ENCODE assay signal across 13 cellular contexts in the genomic region with DNA sequence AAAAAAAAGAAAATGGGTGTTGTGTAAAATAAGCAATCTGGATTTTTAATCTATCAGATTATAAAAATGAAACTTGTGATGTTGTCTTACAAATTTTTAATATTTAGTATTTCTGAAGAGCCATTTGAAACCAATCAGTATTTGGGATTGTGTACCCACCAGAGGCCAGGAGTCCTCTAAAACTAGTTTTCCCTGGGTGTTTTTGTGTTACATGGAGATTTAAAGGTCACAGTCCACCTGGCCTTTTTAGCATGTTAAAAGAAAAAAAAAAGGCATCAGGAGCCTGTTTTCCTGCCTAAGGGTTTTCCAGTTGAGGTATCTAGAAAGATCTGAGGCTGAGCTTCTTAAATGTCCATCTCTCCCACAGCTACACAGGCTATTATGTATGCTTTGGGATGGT.
"Had no signal": no experiment of that assay in that cellular context is flagged by ENCODE, and none has a peak within 500 bp of the region (broad histone marks: within the 10 kb centered on the region; RNA-seq: fewer than 3 reads in every experiment).

No MANE protein-coding gene starts in this region.

- H3K4me3 ChIP-seq: adrenal gland, dorsolateral prefrontal cortex, upper lobe of right lung had no signal

- H3K36me3 ChIP-seq: adrenal gland, upper lobe of right lung had no signal

- H3K9me3 Mint-ChIP-seq: activated naive CD4-positive, alpha-beta T cell treated with anti-CD3 and anti-CD28 coated beads, Interleukin-2, amount 50 U/mL, for 24 hours; neural crest cell; stimulated activated naive CD8-positive, alpha-beta T cell treated with anti-CD3 and anti-CD28 coated beads, Interleukin-15, Interleukin-2, amounts not matched to agents 100 ng/mL and 50 ng/mL, for 24 hours had no signal

- ATAC-seq: upper lobe of right lung had no signal

- H3K4me3 Mint-ChIP-seq: activated naive CD4-positive, alpha-beta T cell treated with anti-CD3 and anti-CD28 coated beads, Interleukin-2, amount 50 U/mL, for 24 hours; neural crest cell; stimulated activated naive CD8-positive, alpha-beta T cell treated with anti-CD3 and anti-CD28 coated beads, Interleukin-15, Interleukin-2, amounts not matched to agents 100 ng/mL and 50 ng/mL, for 24 hours had no signal

- H3K27ac Mint-ChIP-seq: activated naive CD4-positive, alpha-beta T cell treated with anti-CD3 and anti-CD28 coated beads, Interleukin-2, amount 50 U/mL, for 24 hours; progenitor cell of endocrine pancreas; stimulated activated naive CD8-positive, alpha-beta T cell treated with anti-CD3 and anti-CD28 coated beads, Interleukin-15, Interleukin-2, amounts not matched to agents 100 ng/mL and 50 ng/mL, for 24 hours had no signal

- H3K9me3 ChIP-seq: adrenal gland, upper lobe of right lung had no signal

- DNase-seq: activated CD4-positive, alpha-beta T cell treated with anti-CD3 and anti-CD28 coated beads for 1 hour; activated CD8-positive, alpha-beta memory T cell treated with anti-CD3 and anti-CD28 coated beads for 24 hours; activated CD8-positive, alpha-beta memory T cell treated with anti-CD3 and anti-CD28 coated beads, Interleukin-2, amount 50 U/mL, for 48 hours; activated effector memory CD4-positive, alpha-beta T cell treated with anti-CD3 and anti-CD28 coated beads, Interleukin-2, amount 50 U/mL, for 16 hours; activated T-cell treated with anti-CD3 and anti-CD28 coated beads, Interleukin-2, amount 50 U/mL, for 48 hours; adrenal gland; dorsolateral prefrontal cortex; T1000; upper lobe of right lung had no signal

- H3K36me3 Mint-ChIP-seq: activated naive CD4-positive, alpha-beta T cell treated with anti-CD3 and anti-CD28 coated beads, Interleukin-2, amount 50 U/mL, for 24 hours had no signal

- H3K27ac ChIP-seq: adrenal gland, dorsolateral prefrontal cortex, upper lobe of right lung had no signal

- H3K4me1 ChIP-seq: adrenal gland, upper lobe of right lung had no signal

- H3K27me3 Mint-ChIP-seq: progenitor cell of endocrine pancreas had no signal

- H3K27me3 ChIP-seq: adrenal gland, dorsolateral prefrontal cortex, upper lobe of right lung had no signal

- H3K4me1 Mint-ChIP-seq: activated naive CD4-positive, alpha-beta T cell treated with anti-CD3 and anti-CD28 coated beads, Interleukin-2, amount 50 U/mL, for 24 hours had no signal
